In the genomic region with DNA sequence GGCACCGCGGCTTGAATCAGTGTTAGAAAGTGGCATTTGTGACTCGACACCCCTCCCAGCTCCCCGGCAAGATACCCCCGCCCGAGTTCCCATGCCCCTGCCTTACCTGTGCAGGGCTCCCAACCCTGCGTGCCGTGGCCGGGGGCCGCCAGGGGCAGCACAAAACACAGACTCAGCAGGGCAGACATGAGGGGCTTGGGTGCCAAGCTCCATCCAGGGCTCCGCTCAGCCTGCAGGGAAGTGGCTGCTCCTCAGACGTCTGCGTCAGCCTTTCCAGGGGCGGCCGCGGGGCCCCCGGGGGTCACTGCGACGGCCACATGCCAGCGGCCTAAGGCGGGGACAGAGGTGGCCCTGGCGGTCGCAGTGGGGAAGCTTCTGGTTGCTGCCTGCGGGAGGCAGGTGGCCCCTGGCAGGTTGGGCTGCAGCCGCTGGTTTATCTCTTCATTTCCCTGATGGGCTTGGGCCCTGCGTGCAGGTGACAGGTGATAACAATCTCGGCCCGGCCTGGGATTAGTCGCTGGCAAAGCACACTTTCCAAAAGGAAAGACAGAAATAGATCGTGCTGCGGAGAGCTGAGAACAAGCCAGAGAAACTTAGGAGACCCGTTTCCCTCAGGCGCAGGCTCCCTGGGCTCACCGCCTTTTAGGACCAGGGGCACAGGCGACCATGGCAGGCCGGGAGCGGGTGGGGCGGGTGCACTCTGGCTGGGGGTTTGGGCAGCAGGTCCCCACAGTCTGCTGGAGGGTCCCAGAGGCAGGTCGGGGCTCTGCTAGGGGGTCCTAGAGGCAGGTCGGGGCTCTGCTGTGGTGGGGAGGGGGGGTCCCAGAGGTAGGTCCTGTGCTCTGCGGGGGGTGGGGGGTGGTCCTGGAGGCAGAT, we compare ENCODE assay signal across 11 cellular contexts. TPM values are rescaled to one million over a fixed set of nuclear protein-coding genes. Genes with fewer than 3 reads are reported as not detected.
DNase-seq lines count a peak whose midpoint lies in the region; ATAC-seq and TF ChIP-seq lines count a peak whose summit lies in the region.
"Had no signal": no experiment of that assay in that cellular context is flagged by ENCODE, and none has a peak within 500 bp of the region (broad histone marks: within the 10 kb centered on the region; RNA-seq: fewer than 3 reads in every experiment).

A gene (minus strand): TSS at position 246 of the 876 bp plus-strand sequence. CDS start 58 bp downstream, at position 188.

- DNase-seq in DMS153 (lab: John Stamatoyannopoulos, UW), result peak; percentile 60
- peak; percentile 75 for DNase-seq in NCI-H1105 treated with DMSO at 0.1 percent for 48 hours (lab: John Stamatoyannopoulos, UW)
- DNase-seq in WERI-Rb-1, result peak; percentile 80
- peak; percentile 81 for DNase-seq in mesenteric fat pad (ENCODE audit: low spot score)
- no peak for DNase-seq in effector CD4-positive, alpha-beta T cell
- DNase-seq: activated CD4-positive, alpha-beta T cell treated with anti-CD3 and anti-CD28 coated beads, Interleukin-2, amount 50 U/mL, for 48 hours; GDM1 had no signal

- no peaks in the 10 kb centered on the region for H3K36me3 ChIP-seq in WERI-Rb-1

- ATAC-seq in HG03095 (IDR thresholded peaks at IDR 0.05; ENCODE audit: unreplicated experiment), result no peak
- no peak for ATAC-seq in HG02623 (IDR thresholded peaks at IDR 0.05; ENCODE audit: unreplicated experiment)
- ATAC-seq in GM18498 (IDR thresholded peaks at IDR 0.05; ENCODE audit: unreplicated experiment), result no peak

- H3K9me3 ChIP-seq in WERI-Rb-1 (ENCODE audit: severe bottlenecking), result no peaks in the 10 kb centered on the region

- H3K4me3 ChIP-seq in WERI-Rb-1 (ENCODE audit: low read depth, low read length), result no peak within 1 kb of the TSS

- peak; percentile 23; the same call in 1 of the 2 replicates for TF ChIP-seq CTCF in WERI-Rb-1 (IDR thresholded peaks at IDR 0.05; ENCODE audit: low read depth, low read length)

- H3K27me3 ChIP-seq in WERI-Rb-1 (ENCODE audit: insufficient read depth, low read depth, severe bottlenecking), result no peaks in the 10 kb centered on the region

- H3K27ac ChIP-seq in WERI-Rb-1, result peak within 1 kb of the TSS; percentile 51

RNA-seq across cellular contexts. Expression of the gene that starts here (rescaled TPM):
- not detected for total RNA-seq in mesenteric fat pad
- total RNA-seq: bronchial epithelial cell had no signal

Comparison
In these comparisons a context has a peak if more than half of its experiments do, and no peak if none do; other contexts are left out.
1. Peak in DNase-seq in mesenteric fat pad; RNA of the gene not detected or under 1 TPM.